8 cellular contexts compared by ENCODE assay signal in genomic region chr21:30434033-30434631, GRCh38. TPM values are rescaled to one million over a fixed set of nuclear protein-coding genes. Genes with fewer than 3 reads are reported as not detected.
A peak's percentile ranks its signal among the peaks of the same experiment; 100 is the strongest.
DNase-seq lines count a peak whose midpoint lies in the region; ATAC-seq and TF ChIP-seq lines count a peak whose summit lies in the region.

No MANE protein-coding gene starts in this region.

- H3K4me3 ChIP-seq in cardiac muscle cell (no peak overlapping the region), foreskin fibroblast (ENCODE audit: low read depth in 1 of 2, low read length in 2 of 2) (no peak overlapping the region), sigmoid colon (no peak overlapping the region)

- H3K27ac ChIP-seq in cardiac muscle cell: no peak overlapping the region
- no peak overlapping the region for H3K27ac ChIP-seq in sigmoid colon

- no peak for TF ChIP-seq EP300 in sigmoid colon (IDR thresholded peaks at IDR 0.05)

- in situ Hi-C loops in KBM-7 (cut with MboI; ENCODE audit: low pct_unique_long_range_greater_than_20kb, low sequenced_read_pairs): no loop called here

- H3K36me3 Mint-ChIP-seq in stimulated activated effector memory CD8-positive, alpha-beta T cell treated with anti-CD3 and anti-CD28 coated beads, Interleukin-12 subunit alpha, Interleukin-12 subunit beta, amount 100 ng/mL, for 72 hours: no peaks in the 10 kb centered on the region
- H3K36me3 Mint-ChIP-seq in natural killer cell: no peaks in the 10 kb centered on the region

- no peaks in the 10 kb centered on the region for H3K4me1 ChIP-seq in cardiac muscle cell (ENCODE audit: low read depth)
- no peaks in the 10 kb centered on the region for H3K4me1 ChIP-seq in sigmoid colon

- WGBS in sigmoid colon, 2 donors: 25 to 34% methylated on average over 10 of the region's 10 CpGs

- H3K4me1 Mint-ChIP-seq in stimulated activated effector memory CD8-positive, alpha-beta T cell treated with anti-CD3 and anti-CD28 coated beads, Interleukin-12 subunit alpha, Interleukin-12 subunit beta, amount 100 ng/mL, for 72 hours: no peaks in the 10 kb centered on the region
- H3K4me1 Mint-ChIP-seq in natural killer cell: no peaks in the 10 kb centered on the region

- DNase-seq in cardiac muscle cell (ENCODE audit: low read depth in 1 of 2, low spot score in 1 of 2) (peak; percentile 35 to 53), left ventricle myocardium superior (no peak), KBM-7 (peak; percentile 48), SKM-1 treated with dmso at 0.1 percent for 144 hours (lab: John Stamatoyannopoulos, UW; ENCODE audit: unreplicated experiment) (peak; percentile 41), foreskin fibroblast (peak in 1 of 2 donors; percentile 12), natural killer cell (no peak), sigmoid colon (no peak)
- no peak for DNase-seq in stimulated activated effector memory CD8-positive, alpha-beta T cell treated with anti-CD3 and anti-CD28 coated beads, Interleukin-12 subunit alpha, Interleukin-12 subunit beta, amount 100 ng/mL, for 72 hours (ENCODE audit: low spot score in 2 of 2)

- H3K9me3 ChIP-seq in cardiac muscle cell (ENCODE audit: low read depth) (no peaks in the 10 kb centered on the region), sigmoid colon (no peaks in the 10 kb centered on the region)

- TF ChIP-seq POLR2A in sigmoid colon (IDR thresholded peaks at IDR 0.05): no peak

- TF ChIP-seq CTCF in cardiac muscle cell (IDR thresholded peaks at IDR 0.05; ENCODE audit: low read depth, low read length) (peak; percentile 65), foreskin fibroblast (IDR thresholded peaks at IDR 0.05; ENCODE audit: low read depth, low read length) (peak; percentile 40), natural killer cell (IDR thresholded peaks at IDR 0.05) (no peak), sigmoid colon (IDR thresholded peaks at IDR 0.05) (peak in 1 of 4 experiments; percentile 22)

- H3K27me3 ChIP-seq in cardiac muscle cell (no peaks in the 10 kb centered on the region), sigmoid colon (no peaks in the 10 kb centered on the region)

- intact Hi-C loops in left ventricle myocardium superior (cut with micrococcal nuclease) (no loop called here), natural killer cell (cut with micrococcal nuclease) (no loop called here), sigmoid colon (cut with DNase I) (no loop called here)

- no peak for ATAC-seq in left ventricle myocardium superior
- peak; percentile 57 for ATAC-seq in stimulated activated effector memory CD8-positive, alpha-beta T cell treated with anti-CD3 and anti-CD28 coated beads, Interleukin-12 subunit alpha, Interleukin-12 subunit beta, amount 100 ng/mL, for 72 hours
- no peak for ATAC-seq in natural killer cell

- H3K36me3 ChIP-seq in cardiac muscle cell: no peaks in the 10 kb centered on the region
- H3K36me3 ChIP-seq in sigmoid colon: no peaks in the 10 kb centered on the region

- H3K27me3 Mint-ChIP-seq in natural killer cell (ENCODE audit: low read depth in 2 of 2): no peaks in the 10 kb centered on the region

- no peaks in the 10 kb centered on the region for H3K9me3 Mint-ChIP-seq in stimulated activated effector memory CD8-positive, alpha-beta T cell treated with anti-CD3 and anti-CD28 coated beads, Interleukin-12 subunit alpha, Interleukin-12 subunit beta, amount 100 ng/mL, for 72 hours
- H3K9me3 Mint-ChIP-seq in natural killer cell: peaks cover 2 to 9% of the 10 kb centered on the region in 2 donors

- H3K4me3 Mint-ChIP-seq in stimulated activated effector memory CD8-positive, alpha-beta T cell treated with anti-CD3 and anti-CD28 coated beads, Interleukin-12 subunit alpha, Interleukin-12 subunit beta, amount 100 ng/mL, for 72 hours: no peak overlapping the region
- no peak overlapping the region for H3K4me3 Mint-ChIP-seq in natural killer cell

- no peak overlapping the region for H3K27ac Mint-ChIP-seq in stimulated activated effector memory CD8-positive, alpha-beta T cell treated with anti-CD3 and anti-CD28 coated beads, Interleukin-12 subunit alpha, Interleukin-12 subunit beta, amount 100 ng/mL, for 72 hours
- no peak overlapping the region for H3K27ac Mint-ChIP-seq in natural killer cell

RNA-seq across cellular contexts. Expression of gene KRTAP13-4, which starts 4.1 kb away (rescaled TPM):
- total RNA-seq in cardiac muscle cell (not detected in 2 replicates), left ventricle myocardium superior (not detected), natural killer cell (not detected), sigmoid colon (not detected)
- polyA plus RNA-seq in cardiac muscle cell (not detected in 2 replicates), sigmoid colon (not detected)

RNA-seq across cellular contexts. Expression of gene KRTAP15-1, which starts 5.9 kb away (rescaled TPM):
- not detected in 2 replicates for total RNA-seq in cardiac muscle cell
- not detected in 2 replicates for polyA plus RNA-seq in cardiac muscle cell
- not detected for total RNA-seq in left ventricle myocardium superior
- not detected for total RNA-seq in natural killer cell
- total RNA-seq in sigmoid colon: not detected
- polyA plus RNA-seq in sigmoid colon: not detected

RNA-seq across cellular contexts. Expression of gene KRTAP13-3, which starts 8.4 kb away (rescaled TPM):
- total RNA-seq in cardiac muscle cell (not detected in 2 replicates), left ventricle myocardium superior (not detected), natural killer cell (not detected), sigmoid colon (not detected)
- polyA plus RNA-seq in cardiac muscle cell (not detected in 2 replicates), sigmoid colon (not detected)

RNA-seq across cellular contexts. Expression of gene KRTAP13-1, which starts 38.3 kb away (rescaled TPM):
- not detected in 2 replicates for total RNA-seq in cardiac muscle cell
- not detected in 2 replicates for polyA plus RNA-seq in cardiac muscle cell
- not detected for total RNA-seq in left ventricle myocardium superior
- total RNA-seq in natural killer cell: not detected
- total RNA-seq in sigmoid colon: not detected
- polyA plus RNA-seq in sigmoid colon: not detected

RNA-seq across cellular contexts. Expression of gene KRTAP19-1, which starts 46.0 kb away (rescaled TPM):
- not detected in 2 replicates for total RNA-seq in cardiac muscle cell
- not detected in 2 replicates for polyA plus RNA-seq in cardiac muscle cell
- not detected for total RNA-seq in left ventricle myocardium superior
- not detected for total RNA-seq in natural killer cell
- total RNA-seq in sigmoid colon: not detected
- polyA plus RNA-seq in sigmoid colon: not detected

Comparison
In these comparisons a context has a peak if more than half of its experiments do, and no peak if none do; other contexts are left out.
1. DNase-seq: peak in cardiac muscle cell (2 of 2), KBM-7 (single experiment) and SKM-1 treated with dmso at 0.1 percent for 144 hours (single experiment); none in left ventricle myocardium superior (single experiment), stimulated activated effector memory CD8-positive, alpha-beta T cell treated with anti-CD3 and anti-CD28 coated beads, Interleukin-12 subunit alpha, Interleukin-12 subunit beta, amount 100 ng/mL, for 72 hours (0 of 2), natural killer cell (single experiment) and sigmoid colon (single experiment).